9 cellular contexts compared by ENCODE assay signal in the genomic region with DNA sequence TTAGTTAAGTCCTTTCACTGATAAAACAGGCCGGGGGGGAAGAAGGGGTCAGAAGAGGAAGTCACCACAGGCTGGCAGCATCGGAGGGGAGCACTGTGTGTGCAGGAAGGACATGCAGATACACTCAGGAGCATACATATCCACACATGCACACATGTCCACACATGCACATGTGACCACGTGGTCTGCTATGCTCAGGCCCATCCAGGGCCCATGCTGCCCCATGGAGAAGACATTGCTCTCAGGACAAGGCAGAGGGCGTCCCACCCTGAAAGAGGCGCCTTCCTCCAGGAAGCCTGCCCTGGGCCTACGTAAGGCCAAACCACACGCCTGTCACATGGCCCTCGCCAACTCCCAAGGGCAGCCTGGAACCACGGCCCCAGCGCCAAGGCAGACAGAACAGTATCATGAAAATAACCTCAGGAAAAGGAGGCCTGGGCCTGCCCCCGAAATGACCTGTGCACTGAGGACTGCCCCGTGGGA. TPM values are rescaled to one million over a fixed set of nuclear protein-coding genes. Genes with fewer than 3 reads are reported as not detected.
DNase-seq lines count a peak whose midpoint lies in the region; ATAC-seq lines count a peak whose summit lies in the region.
"Had no signal": no experiment of that assay in that cellular context is flagged by ENCODE, and none has a peak within 500 bp of the region (broad histone marks: within the 10 kb centered on the region; RNA-seq: fewer than 3 reads in every experiment).

No MANE protein-coding gene starts in this region.

- no peak for ATAC-seq in GM18858 (IDR thresholded peaks at IDR 0.05; ENCODE audit: unreplicated experiment)

- peak; percentile 51 for DNase-seq in GF-D8 (lab: John Stamatoyannopoulos, UW)
- DNase-seq in T-helper 9 cell, result peak; percentile 29
- DNase-seq in epidermal melanocyte (ENCODE audit: insufficient read length, low spot score), result peak; percentile 41
- peak; percentile 53 for DNase-seq in pons (ENCODE audit: low spot score)
- no peak for DNase-seq in SIG-M5 (lab: John Stamatoyannopoulos, UW)
- DNase-seq in NCI-H1105 (lab: John Stamatoyannopoulos, UW), result no peak
- DNase-seq in mucosa of gallbladder (ENCODE audit: low spot score), result no peak
- DNase-seq: NCI-H774 had no signal

RNA-seq across cellular contexts. Expression of a gene that starts 15.8 kb away (rescaled TPM):
- total RNA-seq in mucosa of gallbladder, result 297 TPM

Comparison
In these comparisons a context has a peak if more than half of its experiments do, and no peak if none do; other contexts are left out.
1. DNase-seq: peak in GF-D8 (single experiment), T-helper 9 cell (single experiment), epidermal melanocyte (single experiment) and pons (single experiment); none in SIG-M5 (single experiment), NCI-H1105 (single experiment) and mucosa of gallbladder (single experiment).